Comparison of ENCODE assay signal across 8 cellular contexts in genomic region chr2:223101340-223102039, GRCh38. TPM values are rescaled to one million over a fixed set of nuclear protein-coding genes. Genes with fewer than 3 reads are reported as not detected.
A peak's percentile ranks its signal among the peaks of the same experiment; 100 is the strongest.
DNase-seq lines count a peak whose midpoint lies in the region; ATAC-seq and TF ChIP-seq lines count a peak whose summit lies in the region.

No MANE protein-coding gene starts in this region.

- TF ChIP-seq CTCF in HL-60 (IDR thresholded peaks at IDR 0.05; ENCODE audit: insufficient read depth, low read length) (peak; percentile 7), suprapubic skin (IDR thresholded peaks at IDR 0.05) (no peak)

- H3K27me3 ChIP-seq in HL-60 (ENCODE audit: insufficient read depth, poor library complexity, severe bottlenecking) (no peaks in the 10 kb centered on the region), suprapubic skin (no peaks in the 10 kb centered on the region)

- TF ChIP-seq EP300 in suprapubic skin (IDR thresholded peaks at IDR 0.05), result no peak

- no peaks in the 10 kb centered on the region for H3K9me3 ChIP-seq in suprapubic skin

- H3K36me3 ChIP-seq in suprapubic skin, result no peaks in the 10 kb centered on the region

- WGBS in suprapubic skin, result 49% methylated on average over 4 of the region's 4 CpGs

- H3K4me1 ChIP-seq in suprapubic skin, result peaks cover 19% of the 10 kb centered on the region

- H3K27ac ChIP-seq in HL-60 (replicated peaks) (no peak overlapping the region), suprapubic skin (no peak overlapping the region)

- ATAC-seq in GM21390 (IDR thresholded peaks at IDR 0.05; ENCODE audit: unreplicated experiment), result peak; percentile 82

- DNase-seq in ELF-1 (ENCODE audit: low read depth, low spot score) (peak; percentile 88), HL-60 (ENCODE audit: low read depth in 1 of 2, low spot score in 1 of 2) (peak in 1 of 2 experiments; percentile 15), SW480 (ENCODE audit: low spot score) (peak; percentile 44), iPS DF 19.7 (ENCODE audit: low read depth, low spot score) (peak; percentile 92), suprapubic skin (ENCODE audit: low spot score in 2 of 2) (no peak), amniotic stem cell (lab: John Stamatoyannopoulos, UW) (no peak)
- DNase-seq in activated CD4-positive, alpha-beta T cell treated with anti-CD3 and anti-CD28 coated beads, Interleukin-2, amount 50 U/mL, for 1 hour, result no peak

- H3K4me3 ChIP-seq in HL-60 (replicated peaks; ENCODE audit: insufficient read depth, low read length), result no peak overlapping the region
- no peak overlapping the region for H3K4me3 ChIP-seq in suprapubic skin

- TF ChIP-seq POLR2A in suprapubic skin (IDR thresholded peaks at IDR 0.05), result no peak

RNA-seq across cellular contexts. Expression of gene KCNE4, which starts 49.5 kb away (rescaled TPM):
- 1 to 10 TPM in 3 of 4 donors, under 1 TPM in 1; 0.64 to 2.4 (median 2.1) TPM for total RNA-seq in suprapubic skin

Comparison
In these comparisons a context has a peak if more than half of its experiments do, and no peak if none do; other contexts are left out.
1. DNase-seq: peak in ELF-1 (single experiment), SW480 (single experiment) and iPS DF 19.7 (single experiment); none in suprapubic skin (0 of 2), activated CD4-positive, alpha-beta T cell treated with anti-CD3 and anti-CD28 coated beads, Interleukin-2, amount 50 U/mL, for 1 hour (single experiment) and amniotic stem cell (single experiment).